Comparison of ENCODE assay signal across 18 cellular contexts in the genomic region with DNA sequence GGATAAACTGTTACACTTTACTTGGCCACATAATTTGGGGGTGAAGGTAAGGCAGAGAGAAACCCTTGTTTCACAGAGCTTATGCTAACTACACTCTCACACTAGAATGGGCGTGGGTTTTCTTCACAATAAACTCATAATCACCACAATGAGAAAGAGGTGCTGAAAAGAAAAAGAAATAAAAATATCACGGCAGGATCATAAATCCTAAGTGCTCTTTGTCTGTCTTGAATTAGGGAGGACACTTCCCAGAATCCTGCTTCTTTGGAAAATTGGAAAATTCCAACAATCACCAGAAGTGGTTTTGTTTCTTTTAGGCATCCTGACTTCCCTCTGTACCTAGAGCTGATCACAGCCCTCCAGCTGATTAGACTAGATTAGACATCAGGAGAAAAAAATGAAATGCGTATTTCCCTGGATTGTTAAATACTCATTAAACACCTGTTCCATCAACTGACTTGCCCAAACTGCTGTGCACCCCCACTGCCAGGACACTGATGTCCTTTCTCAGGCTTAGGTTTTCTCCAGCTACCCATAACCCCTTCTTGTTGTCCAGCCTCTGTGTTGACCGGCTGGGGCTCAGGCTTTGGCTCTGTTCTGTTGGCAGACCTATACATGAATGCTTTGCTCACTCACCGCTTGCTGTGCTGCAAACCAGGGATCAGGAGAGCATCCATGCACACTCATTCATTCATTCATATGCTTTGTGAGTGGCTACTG. TPM values are rescaled to one million over a fixed set of nuclear protein-coding genes. Genes with fewer than 3 reads are reported as not detected.
DNase-seq lines count a peak whose midpoint lies in the region; ATAC-seq and TF ChIP-seq lines count a peak whose summit lies in the region.
"Had no signal": no experiment of that assay in that cellular context is flagged by ENCODE, and none has a peak within 500 bp of the region (broad histone marks: within the 10 kb centered on the region; RNA-seq: fewer than 3 reads in every experiment).

No MANE protein-coding gene starts in this region.

- H2BK120ac ChIP-seq in IMR-90 (ENCODE audit: low read depth, low read length), result no peak overlapping the region

- H3K14ac ChIP-seq in IMR-90 (replicated peaks; ENCODE audit: low read depth, low read length), result no peak overlapping the region

- no peak for TF ChIP-seq RAD21 in IMR-90 (IDR thresholded peaks at IDR 0.05; ENCODE audit: low read length)

- peak overlapping the region; percentile 66 for H3K27ac Mint-ChIP-seq in osteocyte (ENCODE audit: unreplicated experiment)

- in situ Hi-C loops in IMR-90 (cut with MboI; ENCODE audit: low sequenced_read_pairs), result no loop called here

- H3K23ac ChIP-seq in IMR-90 (ENCODE audit: low read depth, low read length), result no peak overlapping the region

- peaks cover 8% of the 10 kb centered on the region for H3K36me3 Mint-ChIP-seq in osteocyte (ENCODE audit: unreplicated experiment)

- no peak overlapping the region for H4K5ac ChIP-seq in IMR-90 (ENCODE audit: low read depth, low read length)

- no peak overlapping the region for H3K9ac ChIP-seq in IMR-90 (ENCODE audit: low read depth, low read length)

- dilution Hi-C loops in IMR-90 (cut with HindIII; ENCODE audit: low sequenced_read_pairs, unreplicated experiment), result no loop called here

- H3K4me2 ChIP-seq in IMR-90 (ENCODE audit: low read depth, low read length), result no peak overlapping the region

- peaks cover 37% of the 10 kb centered on the region for H3K4me1 Mint-ChIP-seq in osteocyte (ENCODE audit: unreplicated experiment)

- H3K9me1 ChIP-seq in IMR-90 (ENCODE audit: insufficient read depth, low read length), result peaks cover 8% of the 10 kb centered on the region

- no TSS peak for BruUV-seq in IMR-90 (replicated peaks; lab: Mats Ljungman, UMichigan)

- 60% methylated on average over 1 of the region's 5 CpGs; no CpG with 5 or more reads in 1 of the 2 experiments for WGBS in IMR-90 (ENCODE audit: extremely low coverage in 2 of 2, insufficient read length in 1 of 2), 2 experiments
- WGBS in body of pancreas, 2 donors, result 44 to 48% methylated on average over 5 of the region's 5 CpGs

- H2AK9ac ChIP-seq in IMR-90 (replicated peaks; ENCODE audit: low read depth, low read length, poor library complexity), result no peak overlapping the region

- H2AK5ac ChIP-seq in IMR-90 (ENCODE audit: low read depth, low read length), result peak overlapping the region; percentile 45; the same call in 1 of the 2 replicates

- H4K91ac ChIP-seq in IMR-90 (ENCODE audit: insufficient read depth, low read depth, low read length), result no peak overlapping the region

- H3K79me1 ChIP-seq in IMR-90 (ENCODE audit: low read depth in 1 of 2, low read length in 2 of 2), result no peaks in the 10 kb centered on the region

- H3K9me3 Mint-ChIP-seq in osteocyte (ENCODE audit: unreplicated experiment), result no peaks in the 10 kb centered on the region

- H3K4me1 ChIP-seq in IMR-90 (ENCODE audit: control insufficient read depth, insufficient read depth, low read length) (peaks cover 4% of the 10 kb centered on the region), body of pancreas (peaks cover 73% of the 10 kb centered on the region)

- no peak overlapping the region for H3K4me3 Mint-ChIP-seq in osteocyte (ENCODE audit: unreplicated experiment)
- H3K4me3 Mint-ChIP-seq: CD14-positive monocyte had no signal

- H3K27me3 Mint-ChIP-seq in osteocyte (ENCODE audit: unreplicated experiment), result no peaks in the 10 kb centered on the region

- H3K36me3 ChIP-seq in IMR-90 (ENCODE audit: control insufficient read depth, insufficient read depth, low read length), result peaks cover 2% of the 10 kb centered on the region; the same call in 1 of the 2 replicates
- H3K36me3 ChIP-seq in body of pancreas (replicated peaks in 1 of 2; ENCODE audit: insufficient read depth in 1 of 2, low read depth in 2 of 2), result no peaks in the 10 kb centered on the region

- H2AFZ ChIP-seq in IMR-90 (replicated peaks; ENCODE audit: low read length, poor library complexity), result no peak overlapping the region

- DNase-seq in NCI-H510A treated with DMSO at 0.1 percent for 48 hours (lab: John Stamatoyannopoulos, UW) (peak; percentile 31), NCI-H510A (lab: John Stamatoyannopoulos, UW) (no peak), IMR-90 (no peak), body of pancreas (peak; percentile 38 to 59 (median 42)), osteocyte (ENCODE audit: extremely low spot score, unreplicated experiment) (no peak), RWPE1 (ENCODE audit: low spot score) (no peak)
- DNase-seq: KG1, NCI-H1048, NCI-H1694, NCI-H2171 treated with DMSO at 0.1 percent for 48 hours, NCI-H524 treated with DMSO at 0.1 percent for 48 hours, PC-3 had no signal

- CTCF ChIA-PET in IMR-90 (lab: Yijun Ruan, JAX), result no interaction called here
- CTCF ChIA-PET in RWPE1 (lab: Yijun Ruan, JAX), result no interaction called here

- POLR2A ChIA-PET in IMR-90 (lab: Charles Lee; ENCODE audit: unreplicated experiment), result no interaction called here
- POLR2A ChIA-PET in RWPE1 (lab: Yijun Ruan, JAX; ENCODE audit: low non-redundant PET), result no interaction called here

- H3K9me3 ChIP-seq in IMR-90 (ENCODE audit: control insufficient read depth, insufficient read depth, low read length) (no peaks in the 10 kb centered on the region), body of pancreas (no peaks in the 10 kb centered on the region)

- intact Hi-C loops in IMR-90 (cut with micrococcal nuclease), result no loop called here
- intact Hi-C loops in body of pancreas (cut with DNase I), result no loop called here

- H3K27ac ChIP-seq in IMR-90 (ENCODE audit: insufficient read depth, low read length) (no peak overlapping the region), body of pancreas (peak overlapping the region; percentile 58 to 74 (median 72)), RWPE1 (no peak overlapping the region)
- H3K27ac ChIP-seq: HL-60 had no signal

- H3K18ac ChIP-seq in IMR-90 (ENCODE audit: low read depth, low read length), result no peak overlapping the region

- H2BK5ac ChIP-seq in IMR-90 (ENCODE audit: low read depth, low read length, poor library complexity, severe bottlenecking), result no peak overlapping the region

- TF ChIP-seq POLR2A in IMR-90 (IDR thresholded peaks at IDR 0.05; ENCODE audit: low read depth, low read length) (no peak), body of pancreas (IDR thresholded peaks at IDR 0.05) (no peak), GM18505 (IDR thresholded peaks at IDR 0.05; ENCODE audit: borderline replicate concordance, extremely low read depth, insufficient read depth, insufficient read length) (no peak)

- no peaks in the 10 kb centered on the region for H3K27me3 ChIP-seq in IMR-90 (ENCODE audit: control insufficient read depth, insufficient read depth, low read length)
- H3K27me3 ChIP-seq in body of pancreas, result no peaks in the 10 kb centered on the region

- peak overlapping the region; percentile 27; the same call in 1 of the 2 replicates for H3K4ac ChIP-seq in IMR-90 (ENCODE audit: low read depth, low read length)

- H3K4me3 ChIP-seq in IMR-90 (ENCODE audit: insufficient read depth, low read depth, low read length), result no peak overlapping the region
- no peak overlapping the region for H3K4me3 ChIP-seq in body of pancreas

- no peak overlapping the region for H2BK15ac ChIP-seq in IMR-90 (ENCODE audit: low read depth, low read length)

- no peaks in the 10 kb centered on the region for H4K20me1 ChIP-seq in IMR-90 (ENCODE audit: insufficient read depth, low read length)

- no peak overlapping the region for H4K8ac ChIP-seq in IMR-90 (ENCODE audit: low read depth in 2 of 2, low read length in 2 of 2)

- ATAC-seq in IMR-90 (ENCODE audit: low read depth) (no peak), body of pancreas (peak; percentile 63), GM18505 (IDR thresholded peaks at IDR 0.05; ENCODE audit: unreplicated experiment) (no peak), HG03439 (IDR thresholded peaks at IDR 0.05; ENCODE audit: unreplicated experiment) (no peak)
- ATAC-seq: HCT116 had no signal

- TF ChIP-seq CTCF in IMR-90 (conservative IDR thresholded peaks at IDR 0.05; ENCODE audit: low read depth, low read length), result no peak
- TF ChIP-seq CTCF in body of pancreas (IDR thresholded peaks at IDR 0.05), result no peak
- no peak for TF ChIP-seq CTCF in osteocyte (IDR thresholded peaks at IDR 0.05)
- TF ChIP-seq CTCF in RWPE1 (conservative IDR thresholded peaks at IDR 0.05; ENCODE audit: low read depth), result no peak

- no peak overlapping the region for H2BK20ac ChIP-seq in IMR-90 (ENCODE audit: low read depth, low read length)

- no peak overlapping the region for H3K56ac ChIP-seq in IMR-90 (ENCODE audit: extremely low read depth, insufficient read depth, low read length)

TF ChIP-seq in IMR-90, 13 proteins besides CTCF, POLR2A, EP300 and RAD21:
- TF ChIP-seq MAZ (IDR thresholded peaks at IDR 0.05; ENCODE audit: borderline replicate concordance, low read depth, low read length) (no peak), CEBPB (IDR thresholded peaks at IDR 0.05; ENCODE audit: low read depth, low read length) (no peak)
- TF ChIP-seq, protein P1, sequence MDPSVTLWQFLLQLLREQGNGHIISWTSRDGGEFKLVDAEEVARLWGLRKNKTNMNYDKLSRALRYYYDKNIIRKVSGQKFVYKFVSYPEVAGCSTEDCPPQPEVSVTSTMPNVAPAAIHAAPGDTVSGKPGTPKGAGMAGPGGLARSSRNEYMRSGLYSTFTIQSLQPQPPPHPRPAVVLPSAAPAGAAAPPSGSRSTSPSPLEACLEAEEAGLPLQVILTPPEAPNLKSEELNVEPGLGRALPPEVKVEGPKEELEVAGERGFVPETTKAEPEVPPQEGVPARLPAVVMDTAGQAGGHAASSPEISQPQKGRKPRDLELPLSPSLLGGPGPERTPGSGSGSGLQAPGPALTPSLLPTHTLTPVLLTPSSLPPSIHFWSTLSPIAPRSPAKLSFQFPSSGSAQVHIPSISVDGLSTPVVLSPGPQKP (IDR thresholded peaks at IDR 0.05; ENCODE audit: borderline replicate concordance, low read depth, low read length), result no peak

RNA-seq across cellular contexts. Expression of a gene that starts 41.6 kb away (rescaled TPM):
- total RNA-seq in IMR-90 (2012; rRNA removed) (0.18 TPM in 1 of 2 replicates, not detected in the other), body of pancreas (1 to 10 TPM; 1.3 to 2.0 TPM), osteocyte (0.42 and 0.64 TPM in 2 replicates)
- not detected in 2 replicates for polyA plus RNA-seq in IMR-90 (2012; rRNA removed)
- polyA plus RNA-seq in IMR-90 (2012; cell fraction: cytosol; rRNA removed), result not detected in 2 replicates
- polyA plus RNA-seq in IMR-90 (2012; cell fraction: nucleus; rRNA removed; ENCODE audit: low replicate concordance), result 0.15 TPM in 1 of 2 replicates, not detected in the other
- total RNA-seq: G401, PC-3 had no signal
- polyA plus RNA-seq: CD14-positive monocyte had no signal

Comparison
In these comparisons a context has a peak if more than half of its experiments do, and no peak if none do; other contexts are left out.
1. DNase-seq: peak in NCI-H510A treated with DMSO at 0.1 percent for 48 hours (single experiment) and body of pancreas (4 of 4); none in NCI-H510A (single experiment), IMR-90 (single experiment), osteocyte (single experiment) and RWPE1 (single experiment).
2. H3K27ac ChIP-seq: peak in body of pancreas (4 of 4); none in IMR-90 (single experiment) and RWPE1 (single experiment).